Comparison of ENCODE assay signal across 1 cellular context in the genomic region with DNA sequence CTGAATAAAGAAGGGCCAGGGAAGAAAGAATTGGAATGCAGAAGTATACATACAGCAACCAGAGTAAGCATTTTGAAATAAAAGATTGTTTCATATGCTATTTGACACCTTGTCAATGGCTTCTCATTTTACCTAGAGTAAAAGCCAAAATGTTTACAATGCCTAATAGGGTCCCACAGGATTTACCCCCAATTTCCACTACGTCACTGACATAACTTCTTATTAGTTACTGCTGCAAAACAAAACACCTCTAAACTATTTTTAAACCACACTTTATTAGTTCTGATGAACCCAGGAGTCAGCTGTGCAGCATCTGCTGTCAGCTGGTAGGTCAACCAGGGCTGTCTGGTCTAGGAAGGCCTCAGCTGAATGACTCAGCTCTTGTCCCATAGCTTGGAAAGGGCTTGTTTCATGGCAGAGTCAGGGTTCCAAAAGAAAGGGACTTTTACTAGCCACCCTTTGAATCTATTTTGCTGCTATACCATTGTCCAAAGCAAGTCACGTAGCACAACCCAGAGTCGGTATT.
TF ChIP-seq lines count a peak whose summit lies in the region.

No MANE protein-coding gene starts in this region.

TF ChIP-seq in GM12878, 131 proteins besides CTCF, POLR2A, EP300 and RAD21 (continued from another document):
- TF ChIP-seq, protein P1, sequence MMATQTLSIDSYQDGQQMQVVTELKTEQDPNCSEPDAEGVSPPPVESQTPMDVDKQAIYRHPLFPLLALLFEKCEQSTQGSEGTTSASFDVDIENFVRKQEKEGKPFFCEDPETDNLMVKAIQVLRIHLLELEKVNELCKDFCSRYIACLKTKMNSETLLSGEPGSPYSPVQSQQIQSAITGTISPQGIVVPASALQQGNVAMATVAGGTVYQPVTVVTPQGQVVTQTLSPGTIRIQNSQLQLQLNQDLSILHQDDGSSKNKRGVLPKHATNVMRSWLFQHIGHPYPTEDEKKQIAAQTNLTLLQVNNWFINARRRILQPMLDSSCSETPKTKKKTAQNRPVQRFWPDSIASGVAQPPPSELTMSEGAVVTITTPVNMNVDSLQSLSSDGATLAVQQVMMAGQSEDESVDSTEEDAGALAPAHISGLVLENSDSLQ (IDR thresholded peaks at IDR 0.05), result no peak
- TF ChIP-seq, protein P2, sequence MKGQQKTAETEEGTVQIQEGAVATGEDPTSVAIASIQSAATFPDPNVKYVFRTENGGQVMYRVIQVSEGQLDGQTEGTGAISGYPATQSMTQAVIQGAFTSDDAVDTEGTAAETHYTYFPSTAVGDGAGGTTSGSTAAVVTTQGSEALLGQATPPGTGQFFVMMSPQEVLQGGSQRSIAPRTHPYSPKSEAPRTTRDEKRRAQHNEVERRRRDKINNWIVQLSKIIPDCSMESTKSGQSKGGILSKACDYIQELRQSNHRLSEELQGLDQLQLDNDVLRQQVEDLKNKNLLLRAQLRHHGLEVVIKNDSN (IDR thresholded peaks at IDR 0.05; ENCODE audit: borderline replicate concordance, extremely low read length, insufficient read depth, low read depth, low read length), result no peak
- TF ChIP-seq, protein P3, sequence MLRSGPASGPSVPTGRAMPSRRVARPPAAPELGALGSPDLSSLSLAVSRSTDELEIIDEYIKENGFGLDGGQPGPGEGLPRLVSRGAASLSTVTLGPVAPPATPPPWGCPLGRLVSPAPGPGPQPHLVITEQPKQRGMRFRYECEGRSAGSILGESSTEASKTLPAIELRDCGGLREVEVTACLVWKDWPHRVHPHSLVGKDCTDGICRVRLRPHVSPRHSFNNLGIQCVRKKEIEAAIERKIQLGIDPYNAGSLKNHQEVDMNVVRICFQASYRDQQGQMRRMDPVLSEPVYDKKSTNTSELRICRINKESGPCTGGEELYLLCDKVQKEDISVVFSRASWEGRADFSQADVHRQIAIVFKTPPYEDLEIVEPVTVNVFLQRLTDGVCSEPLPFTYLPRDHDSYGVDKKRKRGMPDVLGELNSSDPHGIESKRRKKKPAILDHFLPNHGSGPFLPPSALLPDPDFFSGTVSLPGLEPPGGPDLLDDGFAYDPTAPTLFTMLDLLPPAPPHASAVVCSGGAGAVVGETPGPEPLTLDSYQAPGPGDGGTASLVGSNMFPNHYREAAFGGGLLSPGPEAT (IDR thresholded peaks at IDR 0.05; ENCODE audit: low read depth), result no peak
- TF ChIP-seq ZNF217 (IDR thresholded peaks at IDR 0.05), result no peak
- TF ChIP-seq MEF2B (IDR thresholded peaks at IDR 0.05; ENCODE audit: partially characterized antibody, poor library complexity, severe bottlenecking), result no peak
- TF ChIP-seq, protein P4, sequence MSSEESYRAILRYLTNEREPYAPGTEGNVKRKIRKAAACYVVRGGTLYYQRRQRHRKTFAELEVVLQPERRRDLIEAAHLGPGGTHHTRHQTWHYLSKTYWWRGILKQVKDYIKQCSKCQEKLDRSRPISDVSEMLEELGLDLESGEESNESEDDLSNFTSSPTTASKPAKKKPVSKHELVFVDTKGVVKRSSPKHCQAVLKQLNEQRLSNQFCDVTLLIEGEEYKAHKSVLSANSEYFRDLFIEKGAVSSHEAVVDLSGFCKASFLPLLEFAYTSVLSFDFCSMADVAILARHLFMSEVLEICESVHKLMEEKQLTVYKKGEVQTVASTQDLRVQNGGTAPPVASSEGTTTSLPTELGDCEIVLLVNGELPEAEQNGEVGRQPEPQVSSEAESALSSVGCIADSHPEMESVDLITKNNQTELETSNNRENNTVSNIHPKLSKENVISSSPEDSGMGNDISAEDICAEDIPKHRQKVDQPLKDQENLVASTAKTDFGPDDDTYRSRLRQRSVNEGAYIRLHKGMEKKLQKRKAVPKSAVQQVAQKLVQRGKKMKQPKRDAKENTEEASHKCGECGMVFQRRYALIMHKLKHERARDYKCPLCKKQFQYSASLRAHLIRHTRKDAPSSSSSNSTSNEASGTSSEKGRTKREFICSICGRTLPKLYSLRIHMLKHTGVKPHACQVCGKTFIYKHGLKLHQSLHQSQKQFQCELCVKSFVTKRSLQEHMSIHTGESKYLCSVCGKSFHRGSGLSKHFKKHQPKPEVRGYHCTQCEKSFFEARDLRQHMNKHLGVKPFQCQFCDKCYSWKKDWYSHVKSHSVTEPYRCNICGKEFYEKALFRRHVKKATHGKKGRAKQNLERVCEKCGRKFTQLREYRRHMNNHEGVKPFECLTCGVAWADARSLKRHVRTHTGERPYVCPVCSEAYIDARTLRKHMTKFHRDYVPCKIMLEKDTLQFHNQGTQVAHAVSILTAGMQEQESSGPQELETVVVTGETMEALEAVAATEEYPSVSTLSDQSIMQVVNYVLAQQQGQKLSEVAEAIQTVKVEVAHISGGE (CRISPR knock-in tag; IDR thresholded peaks at IDR 0.05), result no peak
- TF ChIP-seq RUNX3 (IDR thresholded peaks at IDR 0.05; ENCODE audit: low read length), result no peak
- TF ChIP-seq, protein P5, sequence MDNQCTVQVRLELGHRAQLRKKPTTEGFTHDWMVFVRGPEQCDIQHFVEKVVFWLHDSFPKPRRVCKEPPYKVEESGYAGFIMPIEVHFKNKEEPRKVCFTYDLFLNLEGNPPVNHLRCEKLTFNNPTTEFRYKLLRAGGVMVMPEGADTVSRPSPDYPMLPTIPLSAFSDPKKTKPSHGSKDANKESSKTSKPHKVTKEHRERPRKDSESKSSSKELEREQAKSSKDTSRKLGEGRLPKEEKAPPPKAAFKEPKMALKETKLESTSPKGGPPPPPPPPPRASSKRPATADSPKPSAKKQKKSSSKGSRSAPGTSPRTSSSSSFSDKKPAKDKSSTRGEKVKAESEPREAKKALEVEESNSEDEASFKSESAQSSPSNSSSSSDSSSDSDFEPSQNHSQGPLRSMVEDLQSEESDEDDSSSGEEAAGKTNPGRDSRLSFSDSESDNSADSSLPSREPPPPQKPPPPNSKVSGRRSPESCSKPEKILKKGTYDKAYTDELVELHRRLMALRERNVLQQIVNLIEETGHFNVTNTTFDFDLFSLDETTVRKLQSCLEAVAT (IDR thresholded peaks at IDR 0.05), result 0 out of 2 replicates have a peak, but pooled peaks have one; percentile 28
- TF ChIP-seq RBBP5 (conservative IDR thresholded peaks at IDR 0.05), result no peak
- no peak for TF ChIP-seq NR2C1 (IDR thresholded peaks at IDR 0.05)
- no peak for TF ChIP-seq RFX5 (IDR thresholded peaks at IDR 0.05; ENCODE audit: low read depth, low read length)
- TF ChIP-seq DPF2 (IDR thresholded peaks at IDR 0.05), result no peak
- no peak for TF ChIP-seq NRF1 (conservative IDR thresholded peaks at IDR 0.05; ENCODE audit: low read depth, low read length)
- TF ChIP-seq MTA2 (IDR thresholded peaks at IDR 0.05; ENCODE audit: low read depth), result peak; percentile 54; the same call in 1 of the 2 replicates
- no peak for TF ChIP-seq MTA3 (IDR thresholded peaks at IDR 0.05; ENCODE audit: borderline replicate concordance, low read length)
- no peak for TF ChIP-seq SRF (IDR thresholded peaks at IDR 0.05; ENCODE audit: low read depth in 2 of 2, low read length in 2 of 2)
- TF ChIP-seq, protein P6, sequence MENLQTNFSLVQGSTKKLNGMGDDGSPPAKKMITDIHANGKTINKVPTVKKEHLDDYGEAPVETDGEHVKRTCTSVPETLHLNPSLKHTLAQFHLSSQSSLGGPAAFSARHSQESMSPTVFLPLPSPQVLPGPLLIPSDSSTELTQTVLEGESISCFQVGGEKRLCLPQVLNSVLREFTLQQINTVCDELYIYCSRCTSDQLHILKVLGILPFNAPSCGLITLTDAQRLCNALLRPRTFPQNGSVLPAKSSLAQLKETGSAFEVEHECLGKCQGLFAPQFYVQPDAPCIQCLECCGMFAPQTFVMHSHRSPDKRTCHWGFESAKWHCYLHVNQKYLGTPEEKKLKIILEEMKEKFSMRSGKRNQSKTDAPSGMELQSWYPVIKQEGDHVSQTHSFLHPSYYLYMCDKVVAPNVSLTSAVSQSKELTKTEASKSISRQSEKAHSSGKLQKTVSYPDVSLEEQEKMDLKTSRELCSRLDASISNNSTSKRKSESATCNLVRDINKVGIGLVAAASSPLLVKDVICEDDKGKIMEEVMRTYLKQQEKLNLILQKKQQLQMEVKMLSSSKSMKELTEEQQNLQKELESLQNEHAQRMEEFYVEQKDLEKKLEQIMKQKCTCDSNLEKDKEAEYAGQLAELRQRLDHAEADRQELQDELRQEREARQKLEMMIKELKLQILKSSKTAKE (IDR thresholded peaks at IDR 0.05; ENCODE audit: low read depth, poor library complexity, severe bottlenecking), result no peak
- TF ChIP-seq, protein P7, sequence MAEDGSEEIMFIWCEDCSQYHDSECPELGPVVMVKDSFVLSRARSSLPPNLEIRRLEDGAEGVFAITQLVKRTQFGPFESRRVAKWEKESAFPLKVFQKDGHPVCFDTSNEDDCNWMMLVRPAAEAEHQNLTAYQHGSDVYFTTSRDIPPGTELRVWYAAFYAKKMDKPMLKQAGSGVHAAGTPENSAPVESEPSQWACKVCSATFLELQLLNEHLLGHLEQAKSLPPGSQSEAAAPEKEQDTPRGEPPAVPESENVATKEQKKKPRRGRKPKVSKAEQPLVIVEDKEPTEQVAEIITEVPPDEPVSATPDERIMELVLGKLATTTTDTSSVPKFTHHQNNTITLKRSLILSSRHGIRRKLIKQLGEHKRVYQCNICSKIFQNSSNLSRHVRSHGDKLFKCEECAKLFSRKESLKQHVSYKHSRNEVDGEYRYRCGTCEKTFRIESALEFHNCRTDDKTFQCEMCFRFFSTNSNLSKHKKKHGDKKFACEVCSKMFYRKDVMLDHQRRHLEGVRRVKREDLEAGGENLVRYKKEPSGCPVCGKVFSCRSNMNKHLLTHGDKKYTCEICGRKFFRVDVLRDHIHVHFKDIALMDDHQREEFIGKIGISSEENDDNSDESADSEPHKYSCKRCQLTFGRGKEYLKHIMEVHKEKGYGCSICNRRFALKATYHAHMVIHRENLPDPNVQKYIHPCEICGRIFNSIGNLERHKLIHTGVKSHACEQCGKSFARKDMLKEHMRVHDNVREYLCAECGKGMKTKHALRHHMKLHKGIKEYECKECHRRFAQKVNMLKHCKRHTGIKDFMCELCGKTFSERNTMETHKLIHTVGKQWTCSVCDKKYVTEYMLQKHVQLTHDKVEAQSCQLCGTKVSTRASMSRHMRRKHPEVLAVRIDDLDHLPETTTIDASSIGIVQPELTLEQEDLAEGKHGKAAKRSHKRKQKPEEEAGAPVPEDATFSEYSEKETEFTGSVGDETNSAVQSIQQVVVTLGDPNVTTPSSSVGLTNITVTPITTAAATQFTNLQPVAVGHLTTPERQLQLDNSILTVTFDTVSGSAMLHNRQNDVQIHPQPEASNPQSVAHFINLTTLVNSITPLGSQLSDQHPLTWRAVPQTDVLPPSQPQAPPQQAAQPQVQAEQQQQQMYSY (CRISPR knock-in tag; IDR thresholded peaks at IDR 0.05), result no peak
- no peak for TF ChIP-seq MEF2A (IDR thresholded peaks at IDR 0.05; ENCODE audit: insufficient read depth, low read depth, low read length)
- no peak for TF ChIP-seq SMAD5 (IDR thresholded peaks at IDR 0.05; ENCODE audit: low read depth)
- peak; percentile 70 for TF ChIP-seq ATF7 (IDR thresholded peaks at IDR 0.05; ENCODE audit: low read depth)
TF ChIP-seq in GM12878: peak in this region for 5.
